In genomic region chr19:1609680-1610474, GRCh38 we compare ENCODE assay signal across 1 cellular context.
TF ChIP-seq lines count a peak whose summit lies in the region.

No MANE protein-coding gene starts in this region.

TF ChIP-seq in HepG2, 621 proteins besides CTCF, POLR2A, EP300 and RAD21:
- TF ChIP-seq AGO2 (optimal IDR thresholded peaks at IDR 0.05; ENCODE audit: low read depth, low read length) (peak; percentile 78), ZNF33A (CRISPR knock-in tag; IDR thresholded peaks at IDR 0.05; ENCODE audit: borderline replicate concordance) (no peak), STAG1 (CRISPR knock-in tag; IDR thresholded peaks at IDR 0.05) (no peak), PRPF4 (IDR thresholded peaks at IDR 0.05; ENCODE audit: low read depth, low read length, poor library complexity, severe bottlenecking) (no peak), RBM22 (optimal IDR thresholded peaks at IDR 0.05; ENCODE audit: low read length) (peak; percentile 40), ZNF781 (CRISPR knock-in tag; IDR thresholded peaks at IDR 0.05; ENCODE audit: borderline replicate concordance, not compliant biosample characterization) (no peak), NKX3-1 (CRISPR knock-in tag; IDR thresholded peaks at IDR 0.05) (no peak), KLF16 (CRISPR knock-in tag; IDR thresholded peaks at IDR 0.05) (no peak)
